Comparison of ENCODE assay signal across 7 cellular contexts in the genomic region with DNA sequence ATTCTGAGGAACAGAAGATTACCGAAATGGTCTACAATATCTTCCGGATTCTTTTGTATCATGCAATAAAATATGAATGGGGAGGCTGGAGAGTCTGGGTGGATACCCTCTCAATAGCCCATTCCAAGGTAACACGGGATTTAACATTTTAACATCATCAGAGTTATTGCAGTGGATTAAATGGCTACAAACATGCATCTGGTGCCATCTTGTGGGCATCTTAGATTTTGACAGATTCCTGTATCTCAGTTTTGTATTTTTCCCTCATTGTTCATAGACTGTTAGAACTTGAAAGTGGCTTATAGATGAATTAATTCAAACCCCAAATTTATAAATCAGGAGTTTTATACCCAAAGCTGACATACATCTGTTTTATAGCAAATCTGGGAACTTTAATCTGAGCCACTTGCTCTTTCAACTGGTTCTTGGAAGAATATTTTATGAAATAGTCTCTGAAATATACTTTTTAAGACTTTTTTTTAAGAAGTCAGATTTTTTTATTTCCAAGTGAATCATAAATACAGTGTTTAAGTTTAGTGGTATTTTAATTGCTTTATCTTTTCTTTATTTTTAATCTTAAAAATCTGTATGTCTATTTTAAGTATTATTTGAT.
A peak's percentile ranks its signal among the peaks of the same experiment; 100 is the strongest.
DNase-seq lines count a peak whose midpoint lies in the region; ATAC-seq, FAIRE-seq and TF ChIP-seq lines count a peak whose summit lies in the region.

No MANE protein-coding gene starts in this region.

- H3K27ac ChIP-seq in IMR-90 (ENCODE audit: insufficient read depth, low read length), result no peak overlapping the region

- no peaks in the 10 kb centered on the region for H3K9me3 ChIP-seq in IMR-90 (ENCODE audit: control insufficient read depth, insufficient read depth, low read length)

- no peak overlapping the region for H3K4ac ChIP-seq in IMR-90 (ENCODE audit: low read depth, low read length)

- CTCF ChIA-PET in IMR-90 (lab: Yijun Ruan, JAX), result no interaction called here

- H4K91ac ChIP-seq in IMR-90 (ENCODE audit: insufficient read depth, low read depth, low read length), result no peak overlapping the region

- H3K36me3 ChIP-seq in IMR-90 (ENCODE audit: control insufficient read depth, insufficient read depth, low read length), result no peaks in the 10 kb centered on the region

- DNase-seq in ELF-1 (ENCODE audit: low read depth, low spot score), result peak; percentile 7
- DNase-seq in IMR-90, result peak; percentile 50
- DNase-seq in RKO (ENCODE audit: low spot score), result peak; percentile 65
- peak; percentile 68 to 74 for DNase-seq in lung microvascular endothelial cell (ENCODE audit: low read depth in 2 of 2)

- no peak overlapping the region for H2BK15ac ChIP-seq in IMR-90 (ENCODE audit: low read depth, low read length)

- H4K20me1 ChIP-seq in IMR-90 (ENCODE audit: insufficient read depth, low read length), result no peaks in the 10 kb centered on the region

- no peak overlapping the region for H4K5ac ChIP-seq in IMR-90 (ENCODE audit: low read depth, low read length)

- no peak overlapping the region for H3K4me2 ChIP-seq in IMR-90 (ENCODE audit: low read depth, low read length)

- no peak overlapping the region for H2BK120ac ChIP-seq in IMR-90 (ENCODE audit: low read depth, low read length)

- POLR2A ChIA-PET in IMR-90 (lab: Charles Lee; ENCODE audit: unreplicated experiment), result no interaction called here

- no peaks in the 10 kb centered on the region for H3K4me1 ChIP-seq in IMR-90 (ENCODE audit: control insufficient read depth, insufficient read depth, low read length)

- H3K4me3 ChIP-seq in IMR-90 (ENCODE audit: insufficient read depth, low read depth, low read length), result no peak overlapping the region

- H3K56ac ChIP-seq in IMR-90 (ENCODE audit: extremely low read depth, insufficient read depth, low read length), result no peak overlapping the region

- dilution Hi-C loops in IMR-90 (cut with HindIII; ENCODE audit: low sequenced_read_pairs, unreplicated experiment), result no loop called here

- no peak overlapping the region for H4K8ac ChIP-seq in IMR-90 (ENCODE audit: low read depth in 2 of 2, low read length in 2 of 2)

- H2AK9ac ChIP-seq in IMR-90 (replicated peaks; ENCODE audit: low read depth, low read length, poor library complexity), result no peak overlapping the region

- in situ Hi-C loops in IMR-90 (cut with MboI; ENCODE audit: low sequenced_read_pairs), result loop anchor here (5.0 to 25.0 kb wide), 3 partner anchors 1225 to 1595 kb away; no protein-coding TSS in a partner anchor

- no peak overlapping the region for H3K18ac ChIP-seq in IMR-90 (ENCODE audit: low read depth, low read length)

- H3K9me1 ChIP-seq in IMR-90 (ENCODE audit: insufficient read depth, low read length), result no peaks in the 10 kb centered on the region

- no peak overlapping the region for H3K14ac ChIP-seq in IMR-90 (replicated peaks; ENCODE audit: low read depth, low read length)

- intact Hi-C loops in IMR-90 (cut with micrococcal nuclease), result loop anchor here (1.0 kb wide), 3 partner anchors 1080 to 1357 kb away; no protein-coding TSS in a partner anchor

- TF ChIP-seq RAD21 in IMR-90 (IDR thresholded peaks at IDR 0.05; ENCODE audit: low read length), result peak; percentile 82

- TF ChIP-seq CTCF in IMR-90 (conservative IDR thresholded peaks at IDR 0.05; ENCODE audit: low read depth, low read length), result peak; percentile 64

- no peak overlapping the region for H2BK5ac ChIP-seq in IMR-90 (ENCODE audit: low read depth, low read length, poor library complexity, severe bottlenecking)

- no peak for TF ChIP-seq POLR2A in IMR-90 (IDR thresholded peaks at IDR 0.05; ENCODE audit: low read depth, low read length)

- no TSS peak for BruUV-seq in IMR-90 (replicated peaks; lab: Mats Ljungman, UMichigan)

- no peaks in the 10 kb centered on the region for H3K79me1 ChIP-seq in IMR-90 (ENCODE audit: low read depth in 1 of 2, low read length in 2 of 2)

- H3K9ac ChIP-seq in IMR-90 (ENCODE audit: low read depth, low read length), result no peak overlapping the region

- no peaks in the 10 kb centered on the region for H3K27me3 ChIP-seq in IMR-90 (ENCODE audit: control insufficient read depth, insufficient read depth, low read length)

- no peak overlapping the region for H2AFZ ChIP-seq in IMR-90 (replicated peaks; ENCODE audit: low read length, poor library complexity)

- WGBS in IMR-90 (ENCODE audit: extremely low coverage in 2 of 2, insufficient read length in 1 of 2), 2 experiments, result no CpG with 5 or more reads among the region's 3 CpGs

- ATAC-seq in GM19467 (IDR thresholded peaks at IDR 0.05; ENCODE audit: unreplicated experiment) (peak; percentile 62), IMR-90 (ENCODE audit: low read depth) (peak; percentile 80), HG03097 (IDR thresholded peaks at IDR 0.05; ENCODE audit: low FRiP score, unreplicated experiment) (no peak)

- H3K23ac ChIP-seq in IMR-90 (ENCODE audit: low read depth, low read length), result no peak overlapping the region

- peak; percentile 55 for FAIRE-seq in colon (lab: Jason Lieb, UNC)

- H2AK5ac ChIP-seq in IMR-90 (ENCODE audit: low read depth, low read length), result no peak overlapping the region

- no peak overlapping the region for H2BK20ac ChIP-seq in IMR-90 (ENCODE audit: low read depth, low read length)

TF ChIP-seq in IMR-90, 13 proteins besides CTCF, POLR2A, EP300 and RAD21:
- TF ChIP-seq SMC3 (IDR thresholded peaks at IDR 0.05; ENCODE audit: low read depth, low read length), result peak; percentile 65
- no peak for TF ChIP-seq MAZ (IDR thresholded peaks at IDR 0.05; ENCODE audit: borderline replicate concordance, low read depth, low read length)
TF ChIP-seq in IMR-90: peak in this region for 1.

Comparison
In these comparisons a context has a peak if more than half of its experiments do, and no peak if none do; other contexts are left out.
1. DNase-seq: peak in every context shown above with its lines; median percentile 71 in lung microvascular endothelial cell; 65 in RKO; 50 in IMR-90; 7 in ELF-1.